8 cellular contexts compared by ENCODE assay signal in the genomic region with DNA sequence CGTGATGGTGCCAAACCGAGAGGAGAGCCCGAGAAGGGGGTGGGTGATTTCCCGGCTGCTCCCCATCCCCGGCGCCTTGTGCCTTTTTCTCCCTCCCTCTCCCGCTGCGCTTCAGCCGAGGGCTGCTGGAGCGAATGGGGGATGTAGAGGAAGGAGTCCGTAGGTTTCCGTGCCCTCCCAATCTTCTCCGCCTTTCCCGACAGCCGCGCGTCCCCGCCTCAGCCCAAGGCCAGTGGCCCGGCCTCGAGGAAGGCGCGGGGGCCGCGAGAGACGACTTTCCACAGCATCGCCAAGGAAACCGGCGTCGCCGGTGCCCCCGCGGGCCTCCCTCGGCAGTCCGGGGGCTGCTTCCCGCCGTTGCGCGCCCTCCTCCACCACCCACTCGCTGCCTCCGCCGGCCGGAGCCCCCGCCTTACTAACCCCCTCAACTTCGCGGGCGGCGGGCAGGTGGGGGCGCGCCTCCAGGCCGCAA. TPM values are rescaled to one million over a fixed set of nuclear protein-coding genes. Genes with fewer than 3 reads are reported as not detected.
DNase-seq lines count a peak whose midpoint lies in the region; FAIRE-seq and TF ChIP-seq lines count a peak whose summit lies in the region.

No MANE protein-coding gene starts in this region.

- peak overlapping the region; percentile 74 for H3K4me2 ChIP-seq in H9 (ENCODE audit: insufficient read depth, insufficient read length, low read length)

- no peak overlapping the region for H2BK12ac ChIP-seq in H9 (ENCODE audit: insufficient read length, low read depth, low read length)

- no CpG with 5 or more reads among the region's 50 CpGs for WGBS in H9 (ENCODE audit: extremely low coverage, insufficient read length, low lambda C conversion rate)
- no CpG with 5 or more reads among the region's 50 CpGs for WGBS in iPS DF 6.9 (ENCODE audit: insufficient coverage, insufficient read length)

- peaks cover 25% of the 10 kb centered on the region for H3K23me2 ChIP-seq in H9 (ENCODE audit: insufficient read length, low read depth, low read length, poor library complexity, severe bottlenecking)

- H3K14ac ChIP-seq in H9 (ENCODE audit: insufficient read depth, low read length), result peak overlapping the region; percentile 64; the same call in 1 of the 2 replicates

- H2BK15ac ChIP-seq in H9 (ENCODE audit: low read depth, low read length), result no peak overlapping the region

- H4K8ac ChIP-seq in H9 (replicated peaks; ENCODE audit: insufficient read length, low read depth, low read length), result no peak overlapping the region

- H3K27me3 ChIP-seq in H9 (ENCODE audit: insufficient read depth, low read length) (peaks cover 26% of the 10 kb centered on the region; the same call in 1 of the 2 replicates), iPS DF 6.9 (ENCODE audit: control insufficient read depth, insufficient read depth, low read length) (peaks cover 32% of the 10 kb centered on the region)

- peak overlapping the region; percentile 88; the same call in 1 of the 2 replicates for H3K4me3 ChIP-seq in iPS DF 6.9 (ENCODE audit: low read length)

- FAIRE-seq in GM12892 (lab: Jason Lieb, UNC), result no peak

- H2BK20ac ChIP-seq in H9 (ENCODE audit: low read depth, low read length, poor library complexity, severe bottlenecking), result no peak overlapping the region

- H2AK5ac ChIP-seq in H9 (ENCODE audit: insufficient read length, low read length), result no peak overlapping the region

- no peak overlapping the region for H3K4ac ChIP-seq in H9 (ENCODE audit: low read depth, low read length)

- H3K9me3 Mint-ChIP-seq in H9, result peaks cover 0 to 7% of the 10 kb centered on the region in 2 experiments; a peak in 3 of 5 replicates

- H3K56ac ChIP-seq in H9 (ENCODE audit: insufficient read length, low read depth, low read length), result no peak overlapping the region

- no peak overlapping the region for H3T11ph ChIP-seq in H9 (ENCODE audit: low read length)

- peak overlapping the region; percentile 5 for H3K9ac ChIP-seq in H9 (ENCODE audit: extremely low read depth, insufficient read length, low read length)

- H4K5ac ChIP-seq in H9 (ENCODE audit: insufficient read length, low read depth, low read length), result no peak overlapping the region

- no peak overlapping the region for H4K91ac ChIP-seq in H9 (ENCODE audit: insufficient read length, low read depth, low read length)

- no peak for TF ChIP-seq POLR2A in GM12892 (IDR thresholded peaks at IDR 0.05; ENCODE audit: low read depth, low read length)

- H2AFZ ChIP-seq in H9 (ENCODE audit: low read length), result no peak overlapping the region

- no peak for TF ChIP-seq CTCF in H9 (conservative IDR thresholded peaks at IDR 0.05)

- no peak overlapping the region for H2BK120ac ChIP-seq in H9 (ENCODE audit: low read depth, low read length, poor library complexity, severe bottlenecking)

- DNase-seq in H9 (no peak), activated T-cell treated with anti-CD3 and anti-CD28 coated beads for 4 hours (peak; percentile 44), iPS DF 6.9 (ENCODE audit: low read depth, low spot score) (no peak), NCI-H526 treated with DMSO at 0.1 percent for 48 hours (lab: John Stamatoyannopoulos, UW) (no peak), NCI-H1105 treated with DMSO at 0.1 percent for 48 hours (lab: John Stamatoyannopoulos, UW) (no peak), UCSD-AML1 (lab: John Stamatoyannopoulos, UW; ENCODE audit: unreplicated experiment) (no peak), GM12892 (ENCODE audit: insufficient read length) (no peak)
- DNase-seq in stimulated activated CD4-positive, alpha-beta T cell treated with anti-CD3 and anti-CD28 coated beads, Interleukin-2, amount 100 ng/mL, for 4 hours (ENCODE audit: low read depth), result peak; percentile 67

- H4K20me1 ChIP-seq in H9 (ENCODE audit: control insufficient read depth, insufficient read depth, insufficient read length), result no peaks in the 10 kb centered on the region

- peaks cover 80% of the 10 kb centered on the region for H3K27me3 Mint-ChIP-seq in H9 (ENCODE audit: low read depth)

- no peak overlapping the region for H3K27ac ChIP-seq in H9 (ENCODE audit: insufficient read length, low read depth, low read length)
- H3K27ac ChIP-seq in iPS DF 6.9 (ENCODE audit: low read length), result no peak overlapping the region

- no peak overlapping the region for H3K23ac ChIP-seq in H9 (ENCODE audit: insufficient read length, low read depth, low read length)

- no peaks in the 10 kb centered on the region for H3K79me2 ChIP-seq in H9 (ENCODE audit: insufficient read depth, low read length)

- H3K4me1 ChIP-seq in H9 (ENCODE audit: insufficient read depth, low read length), result no peaks in the 10 kb centered on the region
- peaks cover 2% of the 10 kb centered on the region for H3K4me1 ChIP-seq in iPS DF 6.9 (ENCODE audit: control insufficient read depth, insufficient read depth, low read length)

- no peaks in the 10 kb centered on the region for H3K79me1 ChIP-seq in H9 (ENCODE audit: insufficient read depth, low read depth, low read length, poor library complexity, severe bottlenecking)

- H2BK5ac ChIP-seq in H9 (ENCODE audit: insufficient read length, low read length), result no peak overlapping the region

- peaks cover 24 to 29% of the 10 kb centered on the region in 2 experiments for H3K4me1 Mint-ChIP-seq in H9

- peaks cover 2 to 7% (median 6%) of the 10 kb centered on the region in 3 experiments; a peak in 5 of 7 replicates for H3K36me3 Mint-ChIP-seq in H9 (ENCODE audit: insufficient read depth in 1 of 3, low read depth in 3 of 3)

- H3K27ac Mint-ChIP-seq in H9, result no peak overlapping the region

- H3K36me3 ChIP-seq in iPS DF 6.9 (ENCODE audit: control insufficient read depth, insufficient read depth, low read length), result no peaks in the 10 kb centered on the region

- H3K4me3 Mint-ChIP-seq in H9, result peak overlapping the region; percentile 74 to 93

- H3K18ac ChIP-seq in H9 (ENCODE audit: insufficient read length, low read depth, low read length), result peak overlapping the region; percentile 43

- no peaks in the 10 kb centered on the region for H3K9me3 ChIP-seq in H9 (ENCODE audit: control insufficient read depth, low read depth, low read length)
- H3K9me3 ChIP-seq in iPS DF 6.9 (ENCODE audit: control insufficient read depth, insufficient read depth, low read length), result no peaks in the 10 kb centered on the region

RNA-seq across cellular contexts. Expression of a gene that starts 1.2 kb away (rescaled TPM):
- 2.6 and 3.0 TPM in 2 replicates for total RNA-seq in H9 (2021)
- 68.4 TPM for polyA plus RNA-seq in GM12892 (2012; ENCODE audit: missing spikeins)

RNA-seq across cellular contexts. Expression of a gene that starts 10.4 kb away (rescaled TPM):
- 30.5 and 31.6 TPM in 2 replicates for total RNA-seq in H9 (2021)
- 20.1 TPM for polyA plus RNA-seq in GM12892 (2012; ENCODE audit: missing spikeins)

Comparison
In these comparisons a context has a peak if more than half of its experiments do, and no peak if none do; other contexts are left out.
1. DNase-seq: peak in activated T-cell treated with anti-CD3 and anti-CD28 coated beads for 4 hours (single experiment) and stimulated activated CD4-positive, alpha-beta T cell treated with anti-CD3 and anti-CD28 coated beads, Interleukin-2, amount 100 ng/mL, for 4 hours (single experiment); none in H9 (single experiment), iPS DF 6.9 (single experiment), NCI-H526 treated with DMSO at 0.1 percent for 48 hours (single experiment), NCI-H1105 treated with DMSO at 0.1 percent for 48 hours (single experiment), UCSD-AML1 (single experiment) and GM12892 (single experiment).